In genomic region chr7:24728503-24729364, GRCh38 we compare ENCODE assay signal across 10 cellular contexts. TPM values are rescaled to one million over a fixed set of nuclear protein-coding genes. Genes with fewer than 3 reads are reported as not detected.
DNase-seq lines count a peak whose midpoint lies in the region; ATAC-seq and TF ChIP-seq lines count a peak whose summit lies in the region.
"Had no signal": no experiment of that assay in that cellular context is flagged by ENCODE, and none has a peak within 500 bp of the region (broad histone marks: within the 10 kb centered on the region; RNA-seq: fewer than 3 reads in every experiment).

No MANE protein-coding gene starts in this region.

- no peaks in the 10 kb centered on the region for H3K36me3 Mint-ChIP-seq in activated CD8-positive, alpha-beta T cell treated with anti-CD3 and anti-CD28 coated beads for 36 hours (ENCODE audit: low read depth)
- H3K36me3 Mint-ChIP-seq: CD14-positive monocyte had no signal

- DNase-seq in stimulated activated CD4-positive, alpha-beta T cell treated with anti-CD3 and anti-CD28 coated beads, Interleukin-12 subunit alpha, Interleukin-12 subunit beta, amount 100 ng/mL, for 4 hours = peak; percentile 21
- DNase-seq in stimulated activated CD4-positive, alpha-beta T cell treated with anti-CD3 and anti-CD28 coated beads, Interleukin-1b, Interleukin-23, amount 100 ng/mL, for 48 hours = no peak
- peak; percentile 38 for DNase-seq in activated CD8-positive, alpha-beta T cell treated with anti-CD3 and anti-CD28 coated beads for 36 hours
- DNase-seq in heart right ventricle (no peak), stomach (no peak), NCI-H1048 (lab: John Stamatoyannopoulos, UW) (no peak), body of pancreas (no peak), COLO668 (lab: John Stamatoyannopoulos, UW; ENCODE audit: unreplicated experiment) (no peak)

- H3K27ac ChIP-seq in heart right ventricle (peak overlapping the region in 2 of 10 donors; percentile 12 to 48), stomach (no peak overlapping the region), body of pancreas (no peak overlapping the region)
- H3K27ac ChIP-seq: Peyer's patch had no signal

- H3K9me3 Mint-ChIP-seq in activated CD8-positive, alpha-beta T cell treated with anti-CD3 and anti-CD28 coated beads for 36 hours = no peaks in the 10 kb centered on the region

- H3K4me1 ChIP-seq in heart right ventricle = peaks cover 0 to 26% (median 8%) of the 10 kb centered on the region in 9 donors
- H3K4me1 ChIP-seq in stomach = no peaks in the 10 kb centered on the region
- H3K4me1 ChIP-seq in body of pancreas = no peaks in the 10 kb centered on the region
- H3K4me1 ChIP-seq: Peyer's patch had no signal

- H3K27me3 Mint-ChIP-seq in activated CD8-positive, alpha-beta T cell treated with anti-CD3 and anti-CD28 coated beads for 36 hours = peaks cover 26% of the 10 kb centered on the region

- WGBS in heart right ventricle, 2 donors = 57 to 69% methylated on average over 16 of the region's 16 CpGs
- WGBS in stomach, 5 donors = 63 to 69% (median 65%) methylated on average over 16 of the region's 16 CpGs
- 60 to 70% methylated on average over 16 of the region's 16 CpGs for WGBS in body of pancreas, 2 donors

- H3K27me3 ChIP-seq in heart right ventricle (no peaks in the 10 kb centered on the region), stomach (no peaks in the 10 kb centered on the region), body of pancreas (no peaks in the 10 kb centered on the region)
- H3K27me3 ChIP-seq: Peyer's patch had no signal

- no peak overlapping the region for H3K4me3 ChIP-seq in heart right ventricle
- no peak overlapping the region for H3K4me3 ChIP-seq in stomach
- no peak overlapping the region for H3K4me3 ChIP-seq in body of pancreas
- H3K4me3 ChIP-seq: Peyer's patch had no signal

- POLR2A ChIA-PET in activated CD8-positive, alpha-beta T cell treated with anti-CD3 and anti-CD28 coated beads for 36 hours (lab: Charles Lee) = interaction anchor here (1.0 kb wide), 1 partner anchor 12 kb away, joined by 3 read pairs; no protein-coding TSS in a partner anchor

- no peak overlapping the region for H3K4me3 Mint-ChIP-seq in activated CD8-positive, alpha-beta T cell treated with anti-CD3 and anti-CD28 coated beads for 36 hours
- H3K4me3 Mint-ChIP-seq: CD14-positive monocyte had no signal

- ATAC-seq in activated CD8-positive, alpha-beta T cell treated with anti-CD3 and anti-CD28 coated beads for 36 hours = peak; percentile 60
- peak in 7 of 8 donors; percentile 17 to 67 (median 50) for ATAC-seq in heart right ventricle
- no peak for ATAC-seq in body of pancreas

- intact Hi-C loops in activated CD8-positive, alpha-beta T cell treated with anti-CD3 and anti-CD28 coated beads for 36 hours (cut with micrococcal nuclease) = no loop called here
- intact Hi-C loops in heart right ventricle (cut with DNase I) (no loop called here), stomach (cut with DNase I; ENCODE audit: low total_unique reads) (no loop called here), body of pancreas (cut with DNase I) (no loop called here)

- CTCF ChIA-PET in activated CD8-positive, alpha-beta T cell treated with anti-CD3 and anti-CD28 coated beads for 36 hours (lab: Charles Lee) = interaction anchor here (1.0 to 1.4 kb wide), 2 partner anchors 8 to 84 kb away, joined by 3 read pairs; no protein-coding TSS in a partner anchor

- no peak for TF ChIP-seq EP300 in stomach (IDR thresholded peaks at IDR 0.05)

- TF ChIP-seq CTCF in activated CD8-positive, alpha-beta T cell treated with anti-CD3 and anti-CD28 coated beads for 36 hours (IDR thresholded peaks at IDR 0.05) = no peak
- TF ChIP-seq CTCF in heart right ventricle (IDR thresholded peaks at IDR 0.05) (no peak), stomach (IDR thresholded peaks at IDR 0.05) (no peak), body of pancreas (IDR thresholded peaks at IDR 0.05) (no peak)

- no peaks in the 10 kb centered on the region for H3K9me3 ChIP-seq in heart right ventricle
- no peaks in the 10 kb centered on the region for H3K9me3 ChIP-seq in stomach
- H3K9me3 ChIP-seq in body of pancreas = no peaks in the 10 kb centered on the region
- H3K9me3 ChIP-seq: Peyer's patch had no signal

- H3K4me1 Mint-ChIP-seq in activated CD8-positive, alpha-beta T cell treated with anti-CD3 and anti-CD28 coated beads for 36 hours (ENCODE audit: low read depth) = peaks cover 32% of the 10 kb centered on the region

- TF ChIP-seq POLR2A in stomach (IDR thresholded peaks at IDR 0.05) (no peak), body of pancreas (IDR thresholded peaks at IDR 0.05) (no peak)

- H3K27ac Mint-ChIP-seq in activated CD8-positive, alpha-beta T cell treated with anti-CD3 and anti-CD28 coated beads for 36 hours = no peak overlapping the region

- H3K36me3 ChIP-seq in heart right ventricle = no peaks in the 10 kb centered on the region
- H3K36me3 ChIP-seq in stomach = no peaks in the 10 kb centered on the region
- no peaks in the 10 kb centered on the region for H3K36me3 ChIP-seq in body of pancreas (replicated peaks in 1 of 2; ENCODE audit: insufficient read depth in 1 of 2, low read depth in 2 of 2)
- H3K36me3 ChIP-seq: Peyer's patch had no signal

RNA-seq across cellular contexts. Expression of gene GSDME, which starts 28.5 kb away (rescaled TPM):
- 1 to 10 TPM; 5.2 to 6.1 TPM for total RNA-seq in activated CD8-positive, alpha-beta T cell treated with anti-CD3 and anti-CD28 coated beads for 36 hours
- total RNA-seq in heart right ventricle = 10 to 100 TPM in 1 of 10 donors, 1 to 10 TPM in 9; 3.3 to 11.9 (median 6.0) TPM
- 1 to 10 TPM; 2.8 to 5.6 TPM for polyA plus RNA-seq in heart right ventricle
- total RNA-seq in stomach = 10 to 100 TPM in 1 of 5 donors, 1 to 10 TPM in 3, not detected in 1; 4.5 to 11.9 (median 7.2) TPM
- 1 to 10 TPM; 2.6 to 3.9 (median 3.4) TPM for polyA plus RNA-seq in stomach
- 1 to 10 TPM; 3.6 to 5.3 TPM for total RNA-seq in body of pancreas

Comparison
In these comparisons a context has a peak if more than half of its experiments do, and no peak if none do; other contexts are left out.
1. DNase-seq: peak in stimulated activated CD4-positive, alpha-beta T cell treated with anti-CD3 and anti-CD28 coated beads, Interleukin-12 subunit alpha, Interleukin-12 subunit beta, amount 100 ng/mL, for 4 hours (single experiment) and activated CD8-positive, alpha-beta T cell treated with anti-CD3 and anti-CD28 coated beads for 36 hours (single experiment); none in stimulated activated CD4-positive, alpha-beta T cell treated with anti-CD3 and anti-CD28 coated beads, Interleukin-1b, Interleukin-23, amount 100 ng/mL, for 48 hours (single experiment), heart right ventricle (0 of 2), stomach (single experiment), NCI-H1048 (single experiment), body of pancreas (0 of 4) and COLO668 (single experiment).